8 cellular contexts compared by ENCODE assay signal in the genomic region with DNA sequence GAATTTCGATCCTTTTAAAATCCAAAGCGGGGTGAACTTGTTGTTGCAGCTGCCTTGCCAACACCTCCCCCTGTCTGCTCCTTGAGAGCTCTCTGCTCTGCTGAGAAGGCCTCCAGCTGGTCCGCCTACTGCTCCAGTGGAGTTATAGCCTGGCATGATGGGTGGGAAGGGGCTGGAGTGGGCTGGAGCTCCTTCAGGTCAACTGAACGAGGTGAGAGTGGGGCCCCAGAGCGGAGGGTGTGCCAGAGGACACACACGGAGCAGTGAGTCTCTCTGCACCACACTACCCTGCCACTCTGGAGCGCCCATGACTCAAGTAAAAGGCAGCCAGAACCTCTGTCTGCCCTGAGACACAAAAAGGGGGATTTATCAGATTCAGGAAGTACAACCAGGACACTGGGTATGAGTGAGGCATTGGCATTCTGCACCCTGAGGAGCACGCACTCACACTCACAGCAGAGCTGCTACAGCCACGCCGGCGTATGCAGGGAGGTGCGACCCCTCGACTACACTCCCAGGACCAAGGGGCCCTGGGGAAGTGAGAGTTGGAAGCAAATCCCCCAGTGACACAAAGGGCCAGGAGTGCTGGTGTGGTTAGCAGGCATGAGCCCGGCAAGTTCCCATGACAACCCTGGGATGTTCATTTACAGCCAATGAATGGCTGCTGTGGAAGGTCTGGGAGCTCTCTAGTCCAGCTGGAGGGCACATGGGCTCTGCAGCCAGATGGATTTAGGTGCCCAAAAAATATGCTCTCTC. TPM values are rescaled to one million over a fixed set of nuclear protein-coding genes. Genes with fewer than 3 reads are reported as not detected.
DNase-seq lines count a peak whose midpoint lies in the region; ATAC-seq and TF ChIP-seq lines count a peak whose summit lies in the region.

No MANE protein-coding gene starts in this region.

- peaks cover 11% of the 10 kb centered on the region for H3K4me1 Mint-ChIP-seq in T-helper 2 cell treated with Interferon-gamma antibody and Interleukin-4, amounts not matched to agents 5 μg/mL and 100 μg/mL, for 36 hours (ENCODE audit: low read depth)

- H3K27ac Mint-ChIP-seq in T-helper 2 cell treated with Interferon-gamma antibody and Interleukin-4, amounts not matched to agents 5 μg/mL and 100 μg/mL, for 36 hours, result no peak overlapping the region

- peak overlapping the region; percentile 25 for H3K4me3 ChIP-seq in AG10803 (ENCODE audit: low read length)

- TF ChIP-seq CTCF in AG10803 (conservative IDR thresholded peaks at IDR 0.05; ENCODE audit: low read length), result peak; percentile 1; the same call in 1 of the 2 replicates
- no peak for TF ChIP-seq CTCF in GM10266 (IDR thresholded peaks at IDR 0.05; ENCODE audit: control insufficient read depth, insufficient read depth, low read depth, missing control alignments)

- no peak overlapping the region for H3K4me3 Mint-ChIP-seq in T-helper 2 cell treated with Interferon-gamma antibody and Interleukin-4, amounts not matched to agents 5 μg/mL and 100 μg/mL, for 36 hours

- H3K36me3 Mint-ChIP-seq in T-helper 2 cell treated with Interferon-gamma antibody and Interleukin-4, amounts not matched to agents 5 μg/mL and 100 μg/mL, for 36 hours (ENCODE audit: low read depth), result peaks cover 41% of the 10 kb centered on the region

- H3K9me3 Mint-ChIP-seq in T-helper 2 cell treated with Interferon-gamma antibody and Interleukin-4, amounts not matched to agents 5 μg/mL and 100 μg/mL, for 36 hours, result no peaks in the 10 kb centered on the region

- no peaks in the 10 kb centered on the region for H3K27me3 Mint-ChIP-seq in T-helper 2 cell treated with Interferon-gamma antibody and Interleukin-4, amounts not matched to agents 5 μg/mL and 100 μg/mL, for 36 hours (ENCODE audit: low read depth)

- peak; percentile 93 for DNase-seq in AG10803 (ENCODE audit: low read depth)
- peak; percentile 38 to 40 for DNase-seq in Kasumi-1 (lab: John Stamatoyannopoulos, UW)
- DNase-seq in dedifferentiated amniotic fluid mesenchymal stem cell (ENCODE audit: extremely low spot score), result peak; percentile 66
- peak; percentile 85 for DNase-seq in myocyte (ENCODE audit: low read depth)
- no peak for DNase-seq in T-helper 2 cell treated with Interferon-gamma antibody and Interleukin-4, amounts not matched to agents 5 μg/mL and 100 μg/mL, for 36 hours (ENCODE audit: low spot score)
- no peak for DNase-seq in stimulated activated CD4-positive, alpha-beta T cell treated with anti-CD3 and anti-CD28 coated beads, Interleukin-2, amount 100 ng/mL, for 24 hours
- no peak for DNase-seq in GM10266 (ENCODE audit: extremely low spot score)

- ATAC-seq in HG03354 (IDR thresholded peaks at IDR 0.05; ENCODE audit: poor library complexity, severe bottlenecking, unreplicated experiment), result no peak

RNA-seq across cellular contexts. Expression of a gene that starts 28.0 kb away (rescaled TPM):
- total RNA-seq in myocyte, result 26.4 and 42.0 TPM in 2 replicates
- polyA plus RNA-seq in myocyte (2012), result 33.7 TPM

RNA-seq across cellular contexts. Expression of a gene that starts 34.3 kb away (rescaled TPM):
- total RNA-seq in myocyte, result 18.1 and 18.2 TPM in 2 replicates
- polyA plus RNA-seq in myocyte (2012), result 31.6 TPM

RNA-seq across cellular contexts. Expression of a gene that starts 45.2 kb away (rescaled TPM):
- 1.2 and 1.7 TPM in 2 replicates for total RNA-seq in myocyte
- 7.7 TPM for polyA plus RNA-seq in myocyte (2012)

RNA-seq across cellular contexts. Expression of a gene that starts 46.3 kb away (rescaled TPM):
- total RNA-seq in myocyte, result 6.2 and 12.3 TPM in 2 replicates
- 95.3 TPM for polyA plus RNA-seq in myocyte (2012)

Comparison
In these comparisons a context has a peak if more than half of its experiments do, and no peak if none do; other contexts are left out.
1. DNase-seq: peak in AG10803 (single experiment), Kasumi-1 (2 of 2), dedifferentiated amniotic fluid mesenchymal stem cell (single experiment) and myocyte (single experiment); none in T-helper 2 cell treated with Interferon-gamma antibody and Interleukin-4, amounts not matched to agents 5 μg/mL and 100 μg/mL, for 36 hours (single experiment), stimulated activated CD4-positive, alpha-beta T cell treated with anti-CD3 and anti-CD28 coated beads, Interleukin-2, amount 100 ng/mL, for 24 hours (0 of 2) and GM10266 (single experiment).